ENCODE assay signal across 8 cellular contexts in the genomic region with DNA sequence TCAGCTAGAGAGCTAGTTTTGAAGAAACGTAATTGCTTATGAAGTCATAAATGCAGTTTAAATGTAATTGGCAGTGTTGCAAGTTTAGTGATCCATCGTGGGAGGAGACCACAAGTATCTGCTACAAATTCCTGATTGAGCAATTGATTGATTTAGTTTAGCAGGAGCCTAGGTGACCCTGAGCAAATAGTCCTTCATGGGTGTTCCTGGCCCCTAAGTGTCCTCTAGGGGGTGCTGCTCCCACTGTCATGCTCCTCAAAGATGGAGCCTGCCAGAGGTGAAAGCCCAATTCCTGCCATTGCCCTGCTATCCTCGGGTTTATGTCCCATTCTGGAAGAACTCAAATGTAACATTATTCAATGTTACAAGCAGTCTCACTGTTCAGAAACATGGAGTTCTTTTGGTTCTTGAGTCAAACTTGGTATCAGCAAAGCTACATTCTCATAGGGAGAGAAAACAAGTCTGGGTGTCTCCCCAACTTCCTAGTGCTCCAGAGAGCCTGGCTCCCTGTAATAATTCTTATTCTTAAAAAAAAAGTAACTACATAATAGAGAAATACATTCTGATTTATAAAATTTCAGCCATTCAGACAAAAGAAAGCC. TPM values are rescaled to one million over a fixed set of nuclear protein-coding genes. Genes with fewer than 3 reads are reported as not detected.
DNase-seq lines count a peak whose midpoint lies in the region; ATAC-seq and TF ChIP-seq lines count a peak whose summit lies in the region.

No MANE protein-coding gene starts in this region.

- no peak overlapping the region for H3K9ac ChIP-seq in endodermal cell (ENCODE audit: extremely low read depth, low read length, poor library complexity, severe bottlenecking)

- DNase-seq in COLO829 (ENCODE audit: low spot score) (peak; percentile 75), HFF-Myc (ENCODE audit: extremely low read depth, low read depth) (peak; percentile 22), NCI-H524 treated with DMSO at 0.1 percent for 48 hours (lab: John Stamatoyannopoulos, UW) (peak; percentile 4), endodermal cell (peak; percentile 89), midbrain (lab: John Stamatoyannopoulos, UW) (peak; percentile 44)
- peak; percentile 85 for DNase-seq in activated CD4-positive, alpha-beta memory T cell treated with anti-CD3 and anti-CD28 coated beads for 36 hours
- DNase-seq in stimulated activated CD8-positive, alpha-beta memory T cell treated with anti-CD3 and anti-CD28 coated beads, Interleukin-7, amount 100 ng/mL, for 24 hours (ENCODE audit: low read depth): peak; percentile 49

- POLR2A ChIA-PET in activated CD4-positive, alpha-beta memory T cell treated with anti-CD3 and anti-CD28 coated beads for 36 hours (lab: Charles Lee): interaction anchor here (1.6 kb wide), 2 partner anchors 104 to 132 kb away, joined by 5 read pairs; a partner anchor contains a TSS

- no peaks in the 10 kb centered on the region for H3K4me1 ChIP-seq in endodermal cell (ENCODE audit: control insufficient read depth, insufficient read depth, low read length)

- H3K9me3 ChIP-seq in endodermal cell (ENCODE audit: control insufficient read depth, low read length): no peaks in the 10 kb centered on the region

- ATAC-seq in HG02642 (IDR thresholded peaks at IDR 0.05; ENCODE audit: poor library complexity, unreplicated experiment): no peak

- intact Hi-C loops in activated CD4-positive, alpha-beta memory T cell treated with anti-CD3 and anti-CD28 coated beads for 36 hours (cut with micrococcal nuclease): loop anchor here (1.0 to 5.0 kb wide), 4 partner anchors 104 to 349 kb away; a partner anchor contains a TSS

- CTCF ChIA-PET in activated CD4-positive, alpha-beta memory T cell treated with anti-CD3 and anti-CD28 coated beads for 36 hours (lab: Charles Lee): interaction anchor here (0.5 to 2.0 kb wide), 30 partner anchors 13 to 749 kb away, joined by 3 to 34 read pairs (median 3); a partner anchor contains a TSS

- H3K4me3 Mint-ChIP-seq in activated CD4-positive, alpha-beta memory T cell treated with anti-CD3 and anti-CD28 coated beads for 36 hours: no peak overlapping the region
- H3K4me3 Mint-ChIP-seq in endodermal cell: no peak overlapping the region

- no peaks in the 10 kb centered on the region for H3K36me3 Mint-ChIP-seq in activated CD4-positive, alpha-beta memory T cell treated with anti-CD3 and anti-CD28 coated beads for 36 hours
- H3K36me3 Mint-ChIP-seq in endodermal cell (ENCODE audit: low read depth): peaks cover 5% of the 10 kb centered on the region

- H3K4me1 Mint-ChIP-seq in activated CD4-positive, alpha-beta memory T cell treated with anti-CD3 and anti-CD28 coated beads for 36 hours (ENCODE audit: low read depth): no peaks in the 10 kb centered on the region
- H3K4me1 Mint-ChIP-seq in endodermal cell: no peaks in the 10 kb centered on the region

- no peak overlapping the region for H3K27ac ChIP-seq in endodermal cell (ENCODE audit: low read depth, low read length)

- no peak overlapping the region for H3K27ac Mint-ChIP-seq in activated CD4-positive, alpha-beta memory T cell treated with anti-CD3 and anti-CD28 coated beads for 36 hours
- no peak overlapping the region for H3K27ac Mint-ChIP-seq in endodermal cell

- TF ChIP-seq CTCF in HFF-Myc (IDR thresholded peaks at IDR 0.05; ENCODE audit: low read depth, low read length, missing control alignments) (peak; percentile 88), endodermal cell (conservative IDR thresholded peaks at IDR 0.05) (peak; percentile 89)

- WGBS in endodermal cell (ENCODE audit: insufficient coverage in 1 of 2, insufficient read length in 1 of 2), 2 experiments: 68 to 77% methylated on average over 3 of the region's 3 CpGs

- H3K27me3 ChIP-seq in endodermal cell (ENCODE audit: control insufficient read depth, insufficient read depth, low read length, poor library complexity, severe bottlenecking): no peaks in the 10 kb centered on the region

- H3K4me3 ChIP-seq in HFF-Myc (replicated peaks; ENCODE audit: low read depth, low read length) (no peak overlapping the region), endodermal cell (ENCODE audit: low read length) (no peak overlapping the region)

- H3K36me3 ChIP-seq in endodermal cell (ENCODE audit: control insufficient read depth, insufficient read depth, low read length): peaks cover 2% of the 10 kb centered on the region

- H3K9me3 Mint-ChIP-seq in activated CD4-positive, alpha-beta memory T cell treated with anti-CD3 and anti-CD28 coated beads for 36 hours: no peaks in the 10 kb centered on the region
- H3K9me3 Mint-ChIP-seq in endodermal cell: no peaks in the 10 kb centered on the region

- no peaks in the 10 kb centered on the region for H3K27me3 Mint-ChIP-seq in activated CD4-positive, alpha-beta memory T cell treated with anti-CD3 and anti-CD28 coated beads for 36 hours
- H3K27me3 Mint-ChIP-seq in endodermal cell (ENCODE audit: insufficient read depth): no peaks in the 10 kb centered on the region

RNA-seq across cellular contexts. Expression of a gene that starts 29.8 kb away (rescaled TPM):
- total RNA-seq in activated CD4-positive, alpha-beta memory T cell treated with anti-CD3 and anti-CD28 coated beads for 36 hours: 10 to 100 TPM; 30.5 to 32.0 TPM
- 10 to 100 TPM; 35.2 to 44.3 TPM for total RNA-seq in endodermal cell
- 22.0 TPM for polyA plus RNA-seq in endodermal cell (2013, experiment 1 of 2)
- 27.0 TPM for polyA plus RNA-seq in endodermal cell (2013, experiment 2 of 2)

Comparison
In these comparisons a context has a peak if more than half of its experiments do, and no peak if none do; other contexts are left out.
1. DNase-seq: peak in every context shown above with its lines; median percentile 89 in endodermal cell; 85 in activated CD4-positive, alpha-beta memory T cell treated with anti-CD3 and anti-CD28 coated beads for 36 hours; 75 in COLO829; 49 in stimulated activated CD8-positive, alpha-beta memory T cell treated with anti-CD3 and anti-CD28 coated beads, Interleukin-7, amount 100 ng/mL, for 24 hours; 44 in midbrain; 22 in HFF-Myc; 4 in NCI-H524 treated with DMSO at 0.1 percent for 48 hours.